18 cellular contexts compared by ENCODE assay signal in the genomic region with DNA sequence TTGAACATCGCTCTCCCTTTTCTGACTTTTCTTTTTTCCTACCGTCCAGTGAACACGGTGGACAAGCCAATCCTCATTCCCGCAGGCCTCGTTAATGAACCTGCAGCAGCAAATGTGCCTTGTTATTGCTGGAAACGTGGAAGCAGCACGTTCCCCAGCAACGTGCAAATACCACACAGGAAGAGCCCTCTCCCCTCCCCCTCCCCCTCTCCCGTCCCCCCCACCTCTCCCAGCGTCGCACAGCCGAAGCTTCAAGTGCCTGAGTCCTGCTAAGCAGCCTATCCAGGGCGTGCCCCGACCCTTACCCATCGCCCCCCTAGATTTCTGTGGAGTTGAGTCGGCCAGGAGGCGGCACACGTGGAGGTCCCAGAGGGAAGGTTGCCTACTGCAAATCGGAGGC.
DNase-seq lines count a peak whose midpoint lies in the region; ATAC-seq, FAIRE-seq and TF ChIP-seq lines count a peak whose summit lies in the region.
"Had no signal": no experiment of that assay in that cellular context is flagged by ENCODE, and none has a peak within 500 bp of the region (broad histone marks: within the 10 kb centered on the region; RNA-seq: fewer than 3 reads in every experiment).

No MANE protein-coding gene starts in this region.

- H3K27ac ChIP-seq in thyroid gland, result no peak overlapping the region
- H3K27ac ChIP-seq: BLaER1, KMS-11 had no signal

- no peaks in the 10 kb centered on the region for H3K9me3 ChIP-seq in thyroid gland
- H3K9me3 ChIP-seq: BLaER1 had no signal

- FAIRE-seq in islet of Langerhans (lab: Jason Lieb, UNC), result peak; percentile 62
- FAIRE-seq: A204.1 had no signal

- H3K4me1 ChIP-seq in thyroid gland, result no peaks in the 10 kb centered on the region

- no peaks in the 10 kb centered on the region for H3K36me3 Mint-ChIP-seq in WTC11
- H3K36me3 Mint-ChIP-seq: CD8-positive, alpha-beta T cell had no signal

- H3K36me3 ChIP-seq in thyroid gland, result no peaks in the 10 kb centered on the region
- H3K36me3 ChIP-seq: BLaER1 had no signal

- no peak overlapping the region for H3K27ac Mint-ChIP-seq in WTC11
- H3K27ac Mint-ChIP-seq: CD8-positive, alpha-beta T cell had no signal

- H3K9me3 Mint-ChIP-seq in WTC11, result peaks cover 2% of the 10 kb centered on the region; the same call in 1 of the 2 replicates
- H3K9me3 Mint-ChIP-seq: CD8-positive, alpha-beta T cell had no signal

- peaks cover 18% of the 10 kb centered on the region for H3K4me1 Mint-ChIP-seq in WTC11

- intact Hi-C loops in thyroid gland (cut with DNase I), result no loop called here

- H3K27me3 ChIP-seq in thyroid gland, result no peaks in the 10 kb centered on the region
- H3K27me3 ChIP-seq: BLaER1 had no signal

- peak; percentile 38 for DNase-seq in NCI-H510A treated with DMSO at 0.1 percent for 48 hours (lab: John Stamatoyannopoulos, UW)
- no peak for DNase-seq in NCI-H510A (lab: John Stamatoyannopoulos, UW)
- DNase-seq in WTC11 (ENCODE audit: low spot score), result no peak
- DNase-seq in thyroid gland, result peak; percentile 29 to 49
- DNase-seq in DMS 273 (lab: John Stamatoyannopoulos, UW; ENCODE audit: unreplicated experiment), result no peak
- DNase-seq: CD8-positive, alpha-beta T cell; GF-D8; MM.1S; NCI-H1092 treated with DMSO at 0.1 percent for 48 hours; NCI-H187 treated with DMSO at 0.1 percent for 48 hours; NCI-H446 treated with DMSO at 0.1 percent for 48 hours had no signal

- no peak for TF ChIP-seq POLR2A in thyroid gland (IDR thresholded peaks at IDR 0.05)

- POLR2A ChIA-PET in WTC11 (lab: Charles Lee), result no interaction called here

- no peak overlapping the region for H3K4me3 Mint-ChIP-seq in WTC11
- H3K4me3 Mint-ChIP-seq: CD8-positive, alpha-beta T cell had no signal

- WGBS in thyroid gland, 2 donors, result 61 to 100% methylated on average over 1 to 7 of the region's 19 CpGs

- CTCF ChIA-PET in WTC11 (lab: Charles Lee), result no interaction called here

- ATAC-seq in WTC11, result peak; percentile 52
- no peak for ATAC-seq in GM18520 (IDR thresholded peaks at IDR 0.05; ENCODE audit: unreplicated experiment)
- no peak for ATAC-seq in HG03439 (IDR thresholded peaks at IDR 0.05; ENCODE audit: unreplicated experiment)
- ATAC-seq: CD8-positive, alpha-beta T cell; Right ventricle myocardium inferior had no signal

- TF ChIP-seq CTCF in WTC11 (IDR thresholded peaks at IDR 0.05), result no peak
- no peak for TF ChIP-seq CTCF in thyroid gland (IDR thresholded peaks at IDR 0.05)

- peaks cover under 1% of the 10 kb centered on the region for H3K27me3 Mint-ChIP-seq in WTC11 (ENCODE audit: low read depth)

- H3K4me3 ChIP-seq in thyroid gland (replicated peaks in 1 of 3), result no peak overlapping the region
- H3K4me3 ChIP-seq: BLaER1 had no signal

TF ChIP-seq in WTC11, 78 proteins besides CTCF, POLR2A, EP300 and RAD21:
- TF ChIP-seq NFATC4 (CRISPR knock-in tag; IDR thresholded peaks at IDR 0.05) (no peak), ZMAT4 (CRISPR knock-in tag; IDR thresholded peaks at IDR 0.05) (no peak), ZNF219 (CRISPR knock-in tag; IDR thresholded peaks at IDR 0.05; ENCODE audit: borderline replicate concordance) (no peak), ZNF232 (CRISPR knock-in tag; IDR thresholded peaks at IDR 0.05) (no peak), FOXJ3 (CRISPR knock-in tag; IDR thresholded peaks at IDR 0.05; ENCODE audit: borderline replicate concordance) (no peak)
TF ChIP-seq in WTC11: peak in this region for 0.

Comparison
In these comparisons a context has a peak if more than half of its experiments do, and no peak if none do; other contexts are left out.
1. DNase-seq: peak in NCI-H510A treated with DMSO at 0.1 percent for 48 hours (single experiment) and thyroid gland (2 of 2); none in NCI-H510A (single experiment), WTC11 (single experiment) and DMS 273 (single experiment).